19 cellular contexts compared by ENCODE assay signal in genomic region chr19:14393303-14393702, GRCh38. TPM values are rescaled to one million over a fixed set of nuclear protein-coding genes. Genes with fewer than 3 reads are reported as not detected.
DNase-seq lines count a peak whose midpoint lies in the region; ATAC-seq and TF ChIP-seq lines count a peak whose summit lies in the region.
"Had no signal": no experiment of that assay in that cellular context is flagged by ENCODE, and none has a peak within 500 bp of the region (broad histone marks: within the 10 kb centered on the region; RNA-seq: fewer than 3 reads in every experiment).

No MANE protein-coding gene starts in this region.

- in situ Hi-C loops in gastrocnemius medialis (cut with MboI; ENCODE audit: low sequenced_read_pairs in 4 of 4): no loop called here

- no peak for ATAC-seq in naive thymus-derived CD4-positive, alpha-beta T cell
- ATAC-seq in gastrocnemius medialis (no peak), HG03439 (IDR thresholded peaks at IDR 0.05; ENCODE audit: unreplicated experiment) (no peak)

- H3K27ac Mint-ChIP-seq in CD8-positive, alpha-beta memory T cell: peak overlapping the region in 7 of 8 donors; percentile 27 to 96 (median 61)
- H3K27ac Mint-ChIP-seq in activated naive CD8-positive, alpha-beta T cell treated with anti-CD3 and anti-CD28 coated beads for 36 hours: peak overlapping the region; percentile 59
- peak overlapping the region in 6 of 9 donors; percentile 10 to 65 (median 51) for H3K27ac Mint-ChIP-seq in naive thymus-derived CD4-positive, alpha-beta T cell
- H3K27ac Mint-ChIP-seq: nephron, progenitor cell of endocrine pancreas had no signal

- no peak overlapping the region for H3K27ac ChIP-seq in CD8-positive, alpha-beta memory T cell (ENCODE audit: low read depth, low read length)
- H3K27ac ChIP-seq in naive thymus-derived CD4-positive, alpha-beta T cell (ENCODE audit: low read depth, low read length): no peak overlapping the region
- no peak overlapping the region for H3K27ac ChIP-seq in gastrocnemius medialis
- H3K27ac ChIP-seq: ascending aorta, vagina, VCaP had no signal

- H3K27me3 Mint-ChIP-seq in CD8-positive, alpha-beta memory T cell: peaks cover 0 to 10% of the 10 kb centered on the region in 2 donors
- peaks cover 3% of the 10 kb centered on the region for H3K27me3 Mint-ChIP-seq in activated naive CD8-positive, alpha-beta T cell treated with anti-CD3 and anti-CD28 coated beads for 36 hours
- no peaks in the 10 kb centered on the region for H3K27me3 Mint-ChIP-seq in naive thymus-derived CD4-positive, alpha-beta T cell

- H3K27me3 ChIP-seq in CD8-positive, alpha-beta memory T cell (ENCODE audit: insufficient read depth, low read length, poor library complexity, severe bottlenecking): no peaks in the 10 kb centered on the region
- H3K27me3 ChIP-seq in H7 (ENCODE audit: control insufficient read depth, insufficient read depth, low read length) (no peaks in the 10 kb centered on the region), gastrocnemius medialis (no peaks in the 10 kb centered on the region)
- no peaks in the 10 kb centered on the region for H3K27me3 ChIP-seq in naive thymus-derived CD4-positive, alpha-beta T cell (ENCODE audit: control insufficient read depth in 2 of 2, insufficient read depth in 2 of 2, low read length in 2 of 2)
- H3K27me3 ChIP-seq: ascending aorta, vagina had no signal

- H3K4me3 ChIP-seq in CD8-positive, alpha-beta memory T cell (ENCODE audit: low read length): no peak overlapping the region
- H3K4me3 ChIP-seq in H7 (ENCODE audit: insufficient read depth, low read depth, low read length) (no peak overlapping the region), gastrocnemius medialis (no peak overlapping the region)
- H3K4me3 ChIP-seq in naive thymus-derived CD4-positive, alpha-beta T cell (ENCODE audit: low read length): no peak overlapping the region
- H3K4me3 ChIP-seq: ascending aorta, vagina had no signal

- DNase-seq in CD8-positive, alpha-beta memory T cell: no peak
- peak; percentile 59 for DNase-seq in H7
- no peak for DNase-seq in activated naive CD8-positive, alpha-beta T cell treated with anti-CD3 and anti-CD28 coated beads for 36 hours
- no peak for DNase-seq in naive thymus-derived CD4-positive, alpha-beta T cell
- DNase-seq in SIG-M5 treated with dmso at 0.1 percent for 504 hours (lab: John Stamatoyannopoulos, UW; ENCODE audit: unreplicated experiment): no peak
- DNase-seq in gastrocnemius medialis: no peak
- DNase-seq: activated effector memory CD4-positive, alpha-beta T cell treated with anti-CD3 and anti-CD28 coated beads, Interleukin-2, amount 50 U/mL, for 16 hours; GDM1; mammary epithelial cell; NCI-H2171 treated with DMSO at 0.1 percent for 48 hours; small intestine; stimulated activated CD4-positive, alpha-beta T cell treated with anti-CD3 and anti-CD28 coated beads, Interleukin-4, amount 100 ng/mL, for 1 hour; substantia nigra had no signal

- H3K4me3 Mint-ChIP-seq in CD8-positive, alpha-beta memory T cell: peak overlapping the region in 4 of 7 donors; percentile 28 to 82 (median 54)
- H3K4me3 Mint-ChIP-seq in activated naive CD8-positive, alpha-beta T cell treated with anti-CD3 and anti-CD28 coated beads for 36 hours: no peak overlapping the region
- H3K4me3 Mint-ChIP-seq in naive thymus-derived CD4-positive, alpha-beta T cell: no peak overlapping the region
- H3K4me3 Mint-ChIP-seq: nephron had no signal

- H3K4me1 Mint-ChIP-seq in CD8-positive, alpha-beta memory T cell: peaks cover 5 to 24% (median 13%) of the 10 kb centered on the region in 3 donors
- peaks cover 30% of the 10 kb centered on the region for H3K4me1 Mint-ChIP-seq in activated naive CD8-positive, alpha-beta T cell treated with anti-CD3 and anti-CD28 coated beads for 36 hours
- peaks cover 0 to 15% (median 9%) of the 10 kb centered on the region in 7 donors for H3K4me1 Mint-ChIP-seq in naive thymus-derived CD4-positive, alpha-beta T cell
- H3K4me1 Mint-ChIP-seq: nephron had no signal

- H3K36me3 Mint-ChIP-seq in CD8-positive, alpha-beta memory T cell: peaks cover 9 to 94% (median 16%) of the 10 kb centered on the region in 3 donors
- peaks cover 56% of the 10 kb centered on the region for H3K36me3 Mint-ChIP-seq in activated naive CD8-positive, alpha-beta T cell treated with anti-CD3 and anti-CD28 coated beads for 36 hours
- peaks cover 5 to 46% (median 10%) of the 10 kb centered on the region in 5 donors for H3K36me3 Mint-ChIP-seq in naive thymus-derived CD4-positive, alpha-beta T cell

- H3K9me3 ChIP-seq in CD8-positive, alpha-beta memory T cell (ENCODE audit: low read length): no peaks in the 10 kb centered on the region
- H3K9me3 ChIP-seq in naive thymus-derived CD4-positive, alpha-beta T cell (ENCODE audit: control insufficient read depth in 2 of 3, low read length in 3 of 3): no peaks in the 10 kb centered on the region
- no peaks in the 10 kb centered on the region for H3K9me3 ChIP-seq in gastrocnemius medialis
- H3K9me3 ChIP-seq: ascending aorta, vagina had no signal

- H3K36me3 ChIP-seq in CD8-positive, alpha-beta memory T cell (ENCODE audit: insufficient read depth, low read length): peaks cover 60% of the 10 kb centered on the region
- H3K36me3 ChIP-seq in H7 (replicated peaks; ENCODE audit: control insufficient read depth, insufficient read depth, low read length) (peaks cover 1% of the 10 kb centered on the region; the same call in 1 of the 2 replicates), gastrocnemius medialis (peaks cover 0 to 55% of the 10 kb centered on the region in 2 donors)
- peaks cover 24 to 80% (median 43%) of the 10 kb centered on the region in 3 experiments for H3K36me3 ChIP-seq in naive thymus-derived CD4-positive, alpha-beta T cell (ENCODE audit: control insufficient read depth in 2 of 3, insufficient read depth in 3 of 3, low read length in 3 of 3)

- peaks cover 0 to 2% (median 0%) of the 10 kb centered on the region in 5 donors for H3K9me3 Mint-ChIP-seq in CD8-positive, alpha-beta memory T cell
- no peaks in the 10 kb centered on the region for H3K9me3 Mint-ChIP-seq in activated naive CD8-positive, alpha-beta T cell treated with anti-CD3 and anti-CD28 coated beads for 36 hours
- H3K9me3 Mint-ChIP-seq in naive thymus-derived CD4-positive, alpha-beta T cell: no peaks in the 10 kb centered on the region
- H3K9me3 Mint-ChIP-seq: nephron had no signal

- no peak for TF ChIP-seq CTCF in gastrocnemius medialis (IDR thresholded peaks at IDR 0.05 in 4 of 5, conservative IDR thresholded peaks at IDR 0.05 in 1 of 5)

- CTCF ChIA-PET in CD8-positive, alpha-beta memory T cell (lab: Charles Lee): interaction anchor here (0.9 to 4.2 kb wide), 3 partner anchors 9 to 29 kb away, joined by 3 to 14 read pairs (median 3); no protein-coding TSS in a partner anchor
- CTCF ChIA-PET in naive thymus-derived CD4-positive, alpha-beta T cell (lab: Charles Lee): interaction anchor here (1.0 to 1.6 kb wide), 2 partner anchors 11 to 257 kb away, joined by 3 to 4 read pairs; partner anchors contain the start of gene ASF1B

- H3K4me1 ChIP-seq in CD8-positive, alpha-beta memory T cell (ENCODE audit: insufficient read depth, low read length): no peaks in the 10 kb centered on the region
- no peaks in the 10 kb centered on the region for H3K4me1 ChIP-seq in naive thymus-derived CD4-positive, alpha-beta T cell (ENCODE audit: control insufficient read depth in 2 of 2, insufficient read depth in 2 of 2, low read length in 2 of 2)
- no peaks in the 10 kb centered on the region for H3K4me1 ChIP-seq in gastrocnemius medialis
- H3K4me1 ChIP-seq: ascending aorta, vagina had no signal

- intact Hi-C loops in naive thymus-derived CD4-positive, alpha-beta T cell (cut with micrococcal nuclease): no loop called here
- intact Hi-C loops in gastrocnemius medialis (cut with DNase I; ENCODE audit: low total_unique reads): no loop called here

- POLR2A ChIA-PET in CD8-positive, alpha-beta memory T cell (lab: Charles Lee): interaction anchor here (0.7 kb wide), 1 partner anchor 10 kb away, joined by 3 read pairs; no protein-coding TSS in a partner anchor
- POLR2A ChIA-PET in naive thymus-derived CD4-positive, alpha-beta T cell (lab: Charles Lee): interaction anchor here (0.9 to 1.1 kb wide), 2 partner anchors 10 to 11 kb away, joined by 3 to 4 read pairs; no protein-coding TSS in a partner anchor

- TF ChIP-seq POLR2A in gastrocnemius medialis (IDR thresholded peaks at IDR 0.05): no peak

RNA-seq across cellular contexts. Expression of gene ADGRE5, which starts 12.1 kb away (rescaled TPM):
- 100 to 1,000 TPM; 231 to 233 TPM for total RNA-seq in CD8-positive, alpha-beta memory T cell
- 311 TPM for polyA plus RNA-seq in CD8-positive, alpha-beta memory T cell
- total RNA-seq in H7 (2014; rRNA removed; shearing (Covaris generic)): 5.9 and 6.1 TPM in 2 replicates
- 100 to 1,000 TPM; 219 to 223 TPM for total RNA-seq in activated naive CD8-positive, alpha-beta T cell treated with anti-CD3 and anti-CD28 coated beads for 36 hours
- 1,000 to 10,000 TPM in 1 of 5 experiments, 100 to 1,000 TPM in 4; 128 to 1,529 (median 215) TPM for total RNA-seq in naive thymus-derived CD4-positive, alpha-beta T cell
- polyA plus RNA-seq in naive thymus-derived CD4-positive, alpha-beta T cell: 100 to 1,000 TPM; 122 to 214 TPM
- 10 to 100 TPM; 22.4 to 49.5 (median 32.6) TPM for total RNA-seq in gastrocnemius medialis

RNA-seq across cellular contexts. Expression of gene DDX39A, which starts 25.8 kb away (rescaled TPM):
- 100 to 1,000 TPM; 298 to 302 TPM for total RNA-seq in CD8-positive, alpha-beta memory T cell
- polyA plus RNA-seq in CD8-positive, alpha-beta memory T cell: 110 TPM
- total RNA-seq in H7 (2014; rRNA removed; shearing (Covaris generic)): 94.6 and 131 TPM in 2 replicates
- total RNA-seq in activated naive CD8-positive, alpha-beta T cell treated with anti-CD3 and anti-CD28 coated beads for 36 hours: 100 to 1,000 TPM; 300 to 306 TPM
- 100 to 1,000 TPM; 135 to 288 (median 215) TPM for total RNA-seq in naive thymus-derived CD4-positive, alpha-beta T cell
- 100 to 1,000 TPM in 1 of 2 donors, 10 to 100 TPM in 1; 98.6 to 134 TPM for polyA plus RNA-seq in naive thymus-derived CD4-positive, alpha-beta T cell
- 10 to 100 TPM; 23.9 to 59.2 (median 41.3) TPM for total RNA-seq in gastrocnemius medialis

RNA-seq across cellular contexts. Expression of gene PKN1, which starts 39.8 kb away (rescaled TPM):
- total RNA-seq in CD8-positive, alpha-beta memory T cell: 100 to 1,000 TPM; 177 to 205 TPM
- polyA plus RNA-seq in CD8-positive, alpha-beta memory T cell: 86.6 TPM
- total RNA-seq in H7 (2014; rRNA removed; shearing (Covaris generic)): 108 and 127 TPM in 2 replicates
- total RNA-seq in activated naive CD8-positive, alpha-beta T cell treated with anti-CD3 and anti-CD28 coated beads for 36 hours: 100 to 1,000 TPM; 168 to 169 TPM
- total RNA-seq in naive thymus-derived CD4-positive, alpha-beta T cell: 100 to 1,000 TPM; 194 to 211 (median 206) TPM
- 10 to 100 TPM; 47.2 to 88.2 TPM for polyA plus RNA-seq in naive thymus-derived CD4-positive, alpha-beta T cell
- 100 to 1,000 TPM in 1 of 4 donors, 10 to 100 TPM in 3; 52.1 to 130 (median 81.3) TPM for total RNA-seq in gastrocnemius medialis

Comparison
In these comparisons a context has a peak if more than half of its experiments do, and no peak if none do; other contexts are left out.
1. H3K4me3 Mint-ChIP-seq: peak in CD8-positive, alpha-beta memory T cell (4 of 7); none in activated naive CD8-positive, alpha-beta T cell treated with anti-CD3 and anti-CD28 coated beads for 36 hours (single experiment) and naive thymus-derived CD4-positive, alpha-beta T cell (0 of 10).
2. Peak in every context shown above with its lines, with median percentiles within 50 percentile points of each other: H3K27ac Mint-ChIP-seq.